ENCODE assay signal across 11 cellular contexts in genomic region chr2:117980381-117980780, GRCh38. TPM values are rescaled to one million over a fixed set of nuclear protein-coding genes. Genes with fewer than 3 reads are reported as not detected.
A peak's percentile ranks its signal among the peaks of the same experiment; 100 is the strongest.
DNase-seq lines count a peak whose midpoint lies in the region; ATAC-seq and TF ChIP-seq lines count a peak whose summit lies in the region.
"Had no signal": no experiment of that assay in that cellular context is flagged by ENCODE, and none has a peak within 500 bp of the region (broad histone marks: within the 10 kb centered on the region; RNA-seq: fewer than 3 reads in every experiment).

No MANE protein-coding gene starts in this region.

- ATAC-seq in HG03139 (IDR thresholded peaks at IDR 0.05; ENCODE audit: unreplicated experiment): no peak
- ATAC-seq in T-helper 17 cell: no peak
- ATAC-seq: K562 had no signal

- H3K36me3 Mint-ChIP-seq in T-helper 17 cell (ENCODE audit: low read depth): peaks cover 13% of the 10 kb centered on the region

- H2AFZ ChIP-seq in ACC112 (ENCODE audit: low read length, unreplicated experiment) (no peak overlapping the region), mammary epithelial cell (ENCODE audit: low read depth, low read length) (no peak overlapping the region)

- H3K27me3 Mint-ChIP-seq in T-helper 17 cell: no peaks in the 10 kb centered on the region
- H3K27me3 Mint-ChIP-seq: memory B cell had no signal

- CTCF ChIA-PET in mammary epithelial cell (lab: Charles Lee; ENCODE audit: low non-redundant PET): no interaction called here

- H3K27me3 ChIP-seq in ACC112 (ENCODE audit: insufficient read depth, low read length): no peaks in the 10 kb centered on the region
- H3K27me3 ChIP-seq in mammary epithelial cell (ENCODE audit: insufficient read depth, low read length): no peaks in the 10 kb centered on the region
- no peaks in the 10 kb centered on the region for H3K27me3 ChIP-seq in effector memory CD4-positive, alpha-beta T cell (replicated peaks; ENCODE audit: control insufficient read depth, insufficient read depth, low read length, poor library complexity, severe bottlenecking)
- H3K27me3 ChIP-seq: spleen had no signal

- peaks cover 21% of the 10 kb centered on the region for H3K4me1 Mint-ChIP-seq in T-helper 17 cell

- H3K4me3 Mint-ChIP-seq in T-helper 17 cell: no peak overlapping the region
- H3K4me3 Mint-ChIP-seq: memory B cell had no signal

- H3K27ac ChIP-seq in ACC112 (ENCODE audit: low read depth, low read length): peak overlapping the region; percentile 99
- peak overlapping the region; percentile 86 for H3K27ac ChIP-seq in mammary epithelial cell (ENCODE audit: insufficient read depth, low read depth, low read length)
- no peak overlapping the region for H3K27ac ChIP-seq in effector memory CD4-positive, alpha-beta T cell (ENCODE audit: insufficient read depth, low read length, poor library complexity, severe bottlenecking)

- dilution Hi-C loops in mammary epithelial cell (cut with HindIII; ENCODE audit: low sequenced_read_pairs): no loop called here

- DNase-seq in HT1080 (ENCODE audit: low read depth) (peak; percentile 55), mammary epithelial cell (peak; percentile 72), myocyte (ENCODE audit: low read depth) (peak; percentile 19), T-helper 17 cell (no peak), NCI-H2171 (lab: John Stamatoyannopoulos, UW) (no peak)
- DNase-seq in effector memory CD4-positive, alpha-beta T cell: no peak
- DNase-seq: spleen had no signal

- BruUV-seq in mammary epithelial cell (replicated peaks; lab: Mats Ljungman, UMichigan): TSS peak; percentile 70

- TF ChIP-seq CTCF in mammary epithelial cell (conservative IDR thresholded peaks at IDR 0.05 in 1 of 2, IDR thresholded peaks at IDR 0.05 in 1 of 2; ENCODE audit: extremely low read depth in 1 of 2, insufficient read depth in 1 of 2, low read depth in 1 of 2, low read length in 2 of 2): no peak

- WGBS in mammary epithelial cell (ENCODE audit: low coverage, missing lambda C conversion rate): 76% methylated on average over 4 of the region's 4 CpGs

- in situ Hi-C loops in mammary epithelial cell (cut with MboI; ENCODE audit: low sequenced_read_pairs in 2 of 2): no loop called here

- no peaks in the 10 kb centered on the region for H3K9me3 ChIP-seq in mammary epithelial cell (replicated peaks; ENCODE audit: insufficient read depth, low read length)
- H3K9me3 ChIP-seq in effector memory CD4-positive, alpha-beta T cell (ENCODE audit: control insufficient read depth, low read length): no peaks in the 10 kb centered on the region
- H3K9me3 ChIP-seq in T-helper 17 cell (ENCODE audit: control insufficient read depth, low read length, poor library complexity, severe bottlenecking): no peaks in the 10 kb centered on the region
- H3K9me3 ChIP-seq: spleen had no signal

- intact Hi-C loops in mammary epithelial cell (cut with micrococcal nuclease): loop anchor here (2.0 to 5.0 kb wide), 2 partner anchors 22 to 143 kb away; no protein-coding TSS in a partner anchor

- H3K79me2 ChIP-seq in ACC112 (ENCODE audit: control insufficient read depth, insufficient read depth, low read length, unreplicated experiment) (peaks cover 8% of the 10 kb centered on the region), mammary epithelial cell (ENCODE audit: insufficient read depth, low read length) (peaks cover 9% of the 10 kb centered on the region)

- H3K4me1 ChIP-seq in ACC112 (ENCODE audit: control insufficient read depth, insufficient read depth, low read length, unreplicated experiment) (peaks cover 31% of the 10 kb centered on the region), mammary epithelial cell (ENCODE audit: insufficient read depth, low read length) (peaks cover 30% of the 10 kb centered on the region)
- H3K4me1 ChIP-seq in effector memory CD4-positive, alpha-beta T cell (ENCODE audit: control insufficient read depth, insufficient read depth, low read length, poor library complexity, severe bottlenecking): no peaks in the 10 kb centered on the region

- H3K9ac ChIP-seq in mammary epithelial cell (ENCODE audit: insufficient read depth, low read length): peak overlapping the region; percentile 46

- H3K36me3 ChIP-seq in ACC112 (ENCODE audit: insufficient read depth, low read length) (peaks cover 2% of the 10 kb centered on the region; the same call in 1 of the 2 replicates), mammary epithelial cell (ENCODE audit: insufficient read depth, low read length) (peaks cover 8% of the 10 kb centered on the region)
- peaks cover 71% of the 10 kb centered on the region for H3K36me3 ChIP-seq in effector memory CD4-positive, alpha-beta T cell (ENCODE audit: control insufficient read depth, insufficient read depth, low read length)

- no peak overlapping the region for H3K27ac Mint-ChIP-seq in T-helper 17 cell

- H3K4me2 ChIP-seq in mammary epithelial cell (ENCODE audit: insufficient read depth, low read depth, low read length): peak overlapping the region; percentile 14

- H4K20me1 ChIP-seq in mammary epithelial cell (ENCODE audit: insufficient read depth, low read length): no peaks in the 10 kb centered on the region

- peak overlapping the region; percentile 28 for H3K4me3 ChIP-seq in ACC112 (ENCODE audit: low read depth, low read length)
- no peak overlapping the region for H3K4me3 ChIP-seq in mammary epithelial cell (replicated peaks in 1 of 3; ENCODE audit: insufficient read depth in 1 of 3, low read depth in 2 of 3, low read length in 3 of 3)
- H3K4me3 ChIP-seq in effector memory CD4-positive, alpha-beta T cell (ENCODE audit: insufficient read depth, low read depth, low read length, poor library complexity, severe bottlenecking): no peak overlapping the region
- H3K4me3 ChIP-seq: K562, spleen had no signal

RNA-seq across cellular contexts. Expression of gene CCDC93, which starts 33.5 kb away (rescaled TPM):
- total RNA-seq in HT1080 (2014; rRNA removed; shearing (Covaris generic)): 17.4 and 17.9 TPM in 2 replicates
- 10.6 and 15.9 TPM in 2 replicates for polyA plus RNA-seq in HT1080 (2015; cell fraction: cytosol; rRNA removed)
- 56.5 and 64.5 TPM in 2 replicates for polyA plus RNA-seq in HT1080 (2015; cell fraction: nucleus; rRNA removed)
- total RNA-seq in mammary epithelial cell (10 to 100 TPM; 23.5 to 24.3 TPM), myocyte (16.2 and 17.4 TPM in 2 replicates), T-helper 17 cell (10 to 100 TPM; 51.6 to 58.2 TPM)
- polyA plus RNA-seq in mammary epithelial cell: 8.7 TPM
- polyA minus RNA-seq in mammary epithelial cell: 8.7 TPM
- 16.0 TPM for polyA plus RNA-seq in myocyte (2012)

Comparison
In these comparisons a context has a peak if more than half of its experiments do, and no peak if none do; other contexts are left out.
1. DNase-seq: peak in HT1080 (single experiment), mammary epithelial cell (single experiment) and myocyte (single experiment); none in effector memory CD4-positive, alpha-beta T cell (0 of 3), T-helper 17 cell (0 of 3) and NCI-H2171 (single experiment).